In genomic region chr16:64648282-64648681, GRCh38 we compare ENCODE assay signal across 25 cellular contexts.
"Had no signal": no experiment of that assay in that cellular context is flagged by ENCODE, and none has a peak within 500 bp of the region (broad histone marks: within the 10 kb centered on the region; RNA-seq: fewer than 3 reads in every experiment).

No MANE protein-coding gene starts in this region.

- H3K9me3 ChIP-seq: left ventricle myocardium inferior, ovary, right atrium auricular region, right lobe of liver, testis, thyroid gland, transverse colon, upper lobe of right lung had no signal

- H3K27ac Mint-ChIP-seq: immature natural killer cell; memory B cell; naive B cell; natural killer cell; nephron progenitor cell; neural progenitor cell; progenitor cell of endocrine pancreas; stimulated activated naive B cell treated with anti-CD40 and anti-IgM and Interleukin-4, amounts not matched to agents 10 μg/mL and 1 μg/mL and 100 μg/mL, for 72 hours had no signal

- H3K27ac ChIP-seq: left ventricle myocardium inferior, neural progenitor cell, ovary, right atrium auricular region, right lobe of liver, skin epidermis, stomach, testis, thyroid gland, transverse colon, upper lobe of right lung had no signal

- H3K4me3 ChIP-seq: left ventricle myocardium inferior, lung, neural progenitor cell, ovary, right atrium auricular region, right lobe of liver, skin epidermis, stomach, testis, thyroid gland, transverse colon, upper lobe of right lung had no signal

- DNase-seq: immature natural killer cell; kidney; left ventricle myocardium inferior; naive B cell; natural killer cell; nephron progenitor cell; ovary; right lobe of liver; stimulated activated CD4-positive, alpha-beta T cell treated with anti-CD3 and anti-CD28 coated beads, Interleukin-12 subunit alpha, Interleukin-12 subunit beta, amount 100 ng/mL, for 4 hours; stimulated activated CD4-positive, alpha-beta T cell treated with anti-CD3 and anti-CD28 coated beads, Interleukin-15, amount 100 ng/mL, for 24 hours; stimulated activated CD4-positive, alpha-beta T cell treated with anti-CD3 and anti-CD28 coated beads, Interleukin-2, amount 100 ng/mL, for 24 hours; stimulated activated CD4-positive, alpha-beta T cell treated with anti-CD3 and anti-CD28 coated beads, Interleukin-4, amount 100 ng/mL, for 1 hour; stimulated activated naive B cell treated with anti-CD40 and anti-IgM and Interleukin-4, amounts not matched to agents 10 μg/mL and 1 μg/mL and 100 μg/mL, for 72 hours; stimulated activated naive CD8-positive, alpha-beta T cell treated with anti-CD3 and anti-CD28 coated beads, Interleukin-15, Interleukin-2, amounts not matched to agents 100 U/mL and 50 U/mL, for 24 hours; stomach; testis; thyroid gland; transverse colon; upper lobe of right lung had no signal

- H3K4me1 ChIP-seq: left ventricle myocardium inferior, neural progenitor cell, right atrium auricular region, right lobe of liver, stomach, testis, thyroid gland, transverse colon, upper lobe of right lung had no signal

- H3K36me3 Mint-ChIP-seq: immature natural killer cell; memory B cell; naive B cell; stimulated activated naive B cell treated with anti-CD40 and anti-IgM and Interleukin-4, amounts not matched to agents 10 μg/mL and 1 μg/mL and 100 μg/mL, for 72 hours had no signal

- H3K36me3 ChIP-seq: left ventricle myocardium inferior, neural progenitor cell, ovary, right atrium auricular region, right lobe of liver, stomach, thyroid gland, transverse colon, upper lobe of right lung had no signal

- H3K4me3 Mint-ChIP-seq: immature natural killer cell; memory B cell; naive B cell; natural killer cell; nephron progenitor cell; neural progenitor cell; stimulated activated naive B cell treated with anti-CD40 and anti-IgM and Interleukin-4, amounts not matched to agents 10 μg/mL and 1 μg/mL and 100 μg/mL, for 72 hours had no signal

- H3K9ac ChIP-seq: neural progenitor cell had no signal

- H3K27me3 Mint-ChIP-seq: memory B cell; naive B cell; progenitor cell of endocrine pancreas; stimulated activated naive B cell treated with anti-CD40 and anti-IgM and Interleukin-4, amounts not matched to agents 10 μg/mL and 1 μg/mL and 100 μg/mL, for 72 hours had no signal

- H3K4me2 ChIP-seq: neural progenitor cell had no signal

- H2AFZ ChIP-seq: neural progenitor cell had no signal

- H3K27me3 ChIP-seq: neural progenitor cell, ovary, right atrium auricular region, right lobe of liver, stomach, testis, thyroid gland, transverse colon, upper lobe of right lung had no signal

- H3K4me1 Mint-ChIP-seq: immature natural killer cell; memory B cell; naive B cell; natural killer cell; nephron progenitor cell; neural progenitor cell; stimulated activated naive B cell treated with anti-CD40 and anti-IgM and Interleukin-4, amounts not matched to agents 10 μg/mL and 1 μg/mL and 100 μg/mL, for 72 hours had no signal
